In the genomic region with DNA sequence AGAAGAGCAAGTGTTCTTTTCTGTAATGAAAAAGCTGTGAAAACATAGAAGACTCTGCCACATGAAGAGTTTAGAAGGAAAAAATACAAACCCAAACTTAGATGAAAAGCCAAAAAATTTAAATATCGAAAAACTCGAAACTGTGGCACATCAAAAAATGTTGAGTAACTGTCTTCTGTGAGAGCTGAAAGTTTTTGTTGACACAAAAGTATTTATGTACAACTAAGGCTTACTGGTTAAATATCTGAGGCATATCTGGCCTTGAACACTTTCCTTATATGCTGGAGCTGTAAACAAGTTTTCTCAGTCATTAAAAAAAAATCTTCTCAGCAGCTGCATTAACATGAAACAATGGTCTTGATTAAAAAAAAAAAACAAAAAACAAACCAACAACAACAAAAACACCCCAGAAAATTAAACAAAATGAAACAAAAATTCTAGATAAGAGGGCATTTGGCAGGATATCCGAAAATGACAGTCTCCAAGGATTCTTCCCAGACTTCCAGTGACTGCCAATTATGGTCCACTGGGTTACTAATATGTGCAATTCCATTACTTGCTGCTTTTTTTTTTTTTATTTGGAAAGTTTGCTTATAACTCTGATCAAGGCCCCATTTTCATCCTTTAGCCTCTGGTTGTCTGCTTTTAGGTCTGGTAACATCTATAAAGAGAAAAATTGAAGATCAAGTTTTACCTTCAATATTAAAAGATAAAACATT, we compare ENCODE assay signal across 1 cellular context.
TF ChIP-seq lines count a peak whose summit lies in the region.

No MANE protein-coding gene starts in this region.

TF ChIP-seq in GM23338, 12 proteins besides CTCF, POLR2A, EP300 and RAD21:
- TF ChIP-seq EZH2 (IDR thresholded peaks at IDR 0.05; ENCODE audit: low read depth, unreplicated experiment) (no peak), CREB1 (CRISPR knock-in tag; IDR thresholded peaks at IDR 0.05; ENCODE audit: low read depth) (no peak), ZNF331 (CRISPR knock-in tag; IDR thresholded peaks at IDR 0.05; ENCODE audit: low read depth) (no peak), ZNF462 (CRISPR knock-in tag; IDR thresholded peaks at IDR 0.05) (no peak), POLR2AphosphoS5 (IDR thresholded peaks at IDR 0.05; ENCODE audit: low read depth) (no peak), ZNF114 (CRISPR knock-in tag; IDR thresholded peaks at IDR 0.05) (no peak), STAT1 (IDR thresholded peaks at IDR 0.05; ENCODE audit: unreplicated experiment) (no peak), EZH2phosphoT487 (IDR thresholded peaks at IDR 0.05; ENCODE audit: unreplicated experiment) (no peak), JUNB (IDR thresholded peaks at IDR 0.05; ENCODE audit: unreplicated experiment) (no peak), NANOG (IDR thresholded peaks at IDR 0.05; ENCODE audit: borderline replicate concordance) (no peak), REST (IDR thresholded peaks at IDR 0.05; ENCODE audit: unreplicated experiment) (no peak)
- TF ChIP-seq, protein P1, sequence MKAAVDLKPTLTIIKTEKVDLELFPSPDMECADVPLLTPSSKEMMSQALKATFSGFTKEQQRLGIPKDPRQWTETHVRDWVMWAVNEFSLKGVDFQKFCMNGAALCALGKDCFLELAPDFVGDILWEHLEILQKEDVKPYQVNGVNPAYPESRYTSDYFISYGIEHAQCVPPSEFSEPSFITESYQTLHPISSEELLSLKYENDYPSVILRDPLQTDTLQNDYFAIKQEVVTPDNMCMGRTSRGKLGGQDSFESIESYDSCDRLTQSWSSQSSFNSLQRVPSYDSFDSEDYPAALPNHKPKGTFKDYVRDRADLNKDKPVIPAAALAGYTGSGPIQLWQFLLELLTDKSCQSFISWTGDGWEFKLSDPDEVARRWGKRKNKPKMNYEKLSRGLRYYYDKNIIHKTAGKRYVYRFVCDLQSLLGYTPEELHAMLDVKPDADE (IDR thresholded peaks at IDR 0.05): no peak
TF ChIP-seq in GM23338: peak in this region for 0.
